Comparison of ENCODE assay signal across 24 cellular contexts in the genomic region with DNA sequence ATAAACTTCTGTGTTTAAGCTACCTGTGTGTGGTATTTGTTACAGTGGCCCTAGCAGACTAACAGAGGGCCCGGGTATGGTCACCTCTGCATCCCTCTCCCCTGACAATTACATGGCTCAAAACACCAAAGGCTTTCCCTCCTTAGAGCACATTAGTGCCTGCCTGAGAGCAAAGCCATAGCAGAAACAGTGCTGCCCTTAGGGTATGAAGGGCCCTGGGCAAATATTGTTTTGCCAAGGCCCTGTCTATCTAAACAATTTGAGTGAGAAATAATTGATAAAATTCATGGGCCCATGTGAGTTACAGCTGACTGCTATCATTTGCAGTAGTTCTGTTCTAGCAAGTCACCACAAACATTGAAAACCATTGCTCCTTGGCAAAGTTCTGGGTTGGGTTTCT.
"Had no signal": no experiment of that assay in that cellular context is flagged by ENCODE, and none has a peak within 500 bp of the region (broad histone marks: within the 10 kb centered on the region; RNA-seq: fewer than 3 reads in every experiment).

No MANE protein-coding gene starts in this region.

- H3K27me3 ChIP-seq: esophagus squamous epithelium, gastrocnemius medialis, left lung had no signal

- H3K4me3 ChIP-seq: coronary artery, dorsolateral prefrontal cortex, esophagus squamous epithelium, gastrocnemius medialis, heart right ventricle, left lung, lower lobe of right lung, mucosa of descending colon had no signal

- H3K4me1 Mint-ChIP-seq: immature natural killer cell, naive B cell had no signal

- H3K9me3 ChIP-seq: esophagus squamous epithelium, gastrocnemius medialis, heart right ventricle, left lung, lower lobe of right lung, mucosa of descending colon had no signal

- H3K4me3 Mint-ChIP-seq: immature natural killer cell, mesothelial cell of epicardium, naive B cell had no signal

- DNase-seq: dermis blood vessel endothelial cell; dorsolateral prefrontal cortex; effector CD4-positive, alpha-beta T cell; effector memory CD4-positive, alpha-beta T cell; erythroblast; esophagus squamous epithelium; foreskin fibroblast; foreskin melanocyte; gastrocnemius medialis; glutamatergic neuron; head of caudate nucleus; heart right ventricle; hypothalamus; immature natural killer cell; left cardiac atrium; left lung; left ventricle myocardium superior; lower lobe of right lung; mesenchymal stem cell; mucosa of descending colon; naive B cell had no signal

- H3K27ac ChIP-seq: coronary artery, dorsolateral prefrontal cortex, epithelial cell of prostate, esophagus squamous epithelium, gastrocnemius medialis, heart right ventricle, left lung, lower lobe of right lung had no signal

- H3K27ac Mint-ChIP-seq: immature natural killer cell, mesothelial cell of epicardium, naive B cell had no signal

- H3K36me3 ChIP-seq: esophagus squamous epithelium, gastrocnemius medialis, heart right ventricle, left lung, lower lobe of right lung had no signal

- H3K36me3 Mint-ChIP-seq: immature natural killer cell had no signal

- H3K4me1 ChIP-seq: gastrocnemius medialis, left lung, lower lobe of right lung had no signal
